ENCODE assay signal across 14 cellular contexts in the genomic region with DNA sequence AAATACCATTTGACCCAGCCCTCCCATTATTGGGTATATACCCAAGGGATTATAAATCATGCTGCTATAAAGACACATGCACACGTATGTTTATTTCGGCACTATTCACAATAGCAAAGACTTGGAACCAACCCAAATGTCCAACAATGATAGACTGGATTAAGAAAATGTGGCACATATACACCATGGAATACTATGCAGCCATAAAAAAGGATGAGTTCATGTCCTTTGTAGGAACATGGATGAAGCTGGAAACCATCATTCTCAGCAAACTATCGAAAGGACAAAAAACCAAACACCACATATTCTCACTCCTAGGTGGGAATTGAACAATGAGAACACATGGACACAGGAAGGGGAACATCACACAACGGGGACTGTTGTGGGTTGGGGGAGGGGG. TPM values are rescaled to one million over a fixed set of nuclear protein-coding genes. Genes with fewer than 3 reads are reported as not detected.
"Had no signal": no experiment of that assay in that cellular context is flagged by ENCODE, and none has a peak within 500 bp of the region (broad histone marks: within the 10 kb centered on the region; RNA-seq: fewer than 3 reads in every experiment).

No MANE protein-coding gene starts in this region.

RNA-seq across cellular contexts. Expression of gene G6PC2, which starts 30.3 kb away (rescaled TPM):
- total RNA-seq: activated B cell treated with CpG ODN at 0.5 μM for 24 hours; activated CD4-positive, alpha-beta memory T cell treated with anti-CD3 and anti-CD28 coated beads for 36 hours; activated CD4-positive, alpha-beta memory T cell treated with anti-CD3 and anti-CD28 coated beads, Interleukin-2, amount 10 ng/mL, durations not matched to agents 7 days and 5 days; activated CD4-positive, alpha-beta T cell treated with anti-CD3 and anti-CD28 coated beads for 36 hours; activated CD4-positive, alpha-beta T cell treated with anti-CD3 and anti-CD28 coated beads, Interleukin-2, amount 10 ng/mL, durations not matched to agents 24 days and 14 days; activated CD4-positive, alpha-beta T cell treated with anti-CD3 and anti-CD28 coated beads, Interleukin-2, amount 10 ng/mL, durations not matched to agents 7 days and 5 days; activated CD8-positive, alpha-beta memory T cell treated with anti-CD3 and anti-CD28 coated beads for 36 hours; activated CD8-positive, alpha-beta memory T cell treated with anti-CD3 and anti-CD28 coated beads, Interleukin-2, amount 10 ng/mL, durations not matched to agents 7 days and 5 days; activated CD8-positive, alpha-beta T cell treated with anti-CD3 and anti-CD28 coated beads for 36 hours; activated CD8-positive, alpha-beta T cell treated with anti-CD3 and anti-CD28 coated beads, Interleukin-2, amount 10 ng/mL, durations not matched to agents 7 days and 5 days; T-helper 1 cell treated with Interleukin-12 subunit alpha and Interleukin-12 subunit beta and Interleukin-4 antibody, amounts not matched to agents 30 ng/mL and 1 ng/mL, for 36 hours; T-helper 17 cell; T-helper 2 cell treated with Interferon-gamma antibody and Interleukin-4, amounts not matched to agents 100 ng/mL and 5 ng/mL, for 36 hours; WTC11 had no signal
